Comparison of ENCODE assay signal across 7 cellular contexts in genomic region chr4:80254114-80254513, GRCh38. TPM values are rescaled to one million over a fixed set of nuclear protein-coding genes. Genes with fewer than 3 reads are reported as not detected.
"Had no signal": no experiment of that assay in that cellular context is flagged by ENCODE, and none has a peak within 500 bp of the region (broad histone marks: within the 10 kb centered on the region; RNA-seq: fewer than 3 reads in every experiment).

No MANE protein-coding gene starts in this region.

- H2AFZ ChIP-seq: GM23248 had no signal

- H3K36me3 Mint-ChIP-seq: IgD-negative memory B cell had no signal

- H3K9me3 Mint-ChIP-seq: H9 had no signal

- H3K4me1 Mint-ChIP-seq: IgD-negative memory B cell had no signal

- DNase-seq: GM23248, H9, HCEC 1CT, KG1 had no signal

- H3K27ac Mint-ChIP-seq: H9, IgD-negative memory B cell had no signal

- H3K4me3 Mint-ChIP-seq: H9, IgD-negative memory B cell had no signal

RNA-seq across cellular contexts. Expression of gene FGF5, which starts 12.3 kb away (rescaled TPM):
- total RNA-seq: H1, H9, HT-29 had no signal
- polyA plus RNA-seq: H1, IgD-negative memory B cell had no signal

RNA-seq across cellular contexts. Expression of gene PRDM8, which starts 56.8 kb away (rescaled TPM):
- total RNA-seq: H1, H9 had no signal
- polyA plus RNA-seq: H1 had no signal
